Comparison of ENCODE assay signal across 19 cellular contexts in genomic region chr7:87507446-87507845, GRCh38. TPM values are rescaled to one million over a fixed set of nuclear protein-coding genes. Genes with fewer than 3 reads are reported as not detected.
A peak's percentile ranks its signal among the peaks of the same experiment; 100 is the strongest.
DNase-seq lines count a peak whose midpoint lies in the region; ATAC-seq and TF ChIP-seq lines count a peak whose summit lies in the region.
"Had no signal": no experiment of that assay in that cellular context is flagged by ENCODE, and none has a peak within 500 bp of the region (broad histone marks: within the 10 kb centered on the region; RNA-seq: fewer than 3 reads in every experiment).

No MANE protein-coding gene starts in this region.

- intact Hi-C loops in A673 (cut with micrococcal nuclease; ENCODE audit: unreplicated experiment) (loop anchor here (5.0 to 10.0 kb wide), 3 partner anchors 375 to 657 kb away; no protein-coding TSS in a partner anchor), OCI-LY7 (cut with micrococcal nuclease; ENCODE audit: unreplicated experiment) (loop anchor here (5.0 kb wide), 2 partner anchors 290 to 605 kb away; no protein-coding TSS in a partner anchor), posterior cingulate gyrus (cut with DNase I) (loop anchor here (2.0 to 5.0 kb wide), 2 partner anchors 379 to 660 kb away; no protein-coding TSS in a partner anchor)

- H2AFZ ChIP-seq in DND-41 (ENCODE audit: low read depth, low read length) (no peak overlapping the region), OCI-LY7 (ENCODE audit: low read length) (no peak overlapping the region)

- no peak overlapping the region for H3K9ac ChIP-seq in DND-41 (ENCODE audit: low read depth, low read length)
- H3K9ac ChIP-seq: BLaER1 treated with 17β-estradiol and CSF1 and Interleukin-3, amounts not matched to agents 10 nM and 100 nM had no signal

- H3K27ac ChIP-seq in A673 (ENCODE audit: low read depth, low read length, poor library complexity, severe bottlenecking) (no peak overlapping the region), DND-41 (ENCODE audit: low read length) (no peak overlapping the region), OCI-LY7 (ENCODE audit: low read depth, low read length, poor library complexity, severe bottlenecking) (no peak overlapping the region), foreskin keratinocyte (no peak overlapping the region)
- H3K27ac ChIP-seq: BLaER1 treated with 17β-estradiol and CSF1 and Interleukin-3, amounts not matched to agents 10 nM and 100 nM; breast epithelium; prostate gland; SJCRH30 had no signal

- no peak for TF ChIP-seq CTCF in A673 (conservative IDR thresholded peaks at IDR 0.05; ENCODE audit: low read depth, low read length)
- peak; percentile 14 for TF ChIP-seq CTCF in DND-41 (IDR thresholded peaks at IDR 0.05; ENCODE audit: borderline replicate concordance, extremely low read depth, low read length, poor library complexity, severe bottlenecking)
- 0 out of 2 replicates have a peak, but pooled peaks have one; percentile 25 for TF ChIP-seq CTCF in OCI-LY7 (conservative IDR thresholded peaks at IDR 0.05; ENCODE audit: low read length)
- peak; percentile 26 for TF ChIP-seq CTCF in foreskin keratinocyte (conservative IDR thresholded peaks at IDR 0.05)

- no peaks in the 10 kb centered on the region for H3K79me2 ChIP-seq in DND-41 (ENCODE audit: insufficient read depth, low read length)
- no peaks in the 10 kb centered on the region for H3K79me2 ChIP-seq in OCI-LY7 (ENCODE audit: insufficient read depth, low read depth, low read length)

- POLR2A ChIA-PET in A673 (lab: Charles Lee; ENCODE audit: low non-redundant PET) (no interaction called here), OCI-LY7 (lab: Charles Lee) (interaction anchor here (0.6 kb wide), 1 partner anchor 9 kb away, joined by 3 read pairs; no protein-coding TSS in a partner anchor)

- H3K27me3 ChIP-seq in A673 (replicated peaks; ENCODE audit: insufficient read depth, low read depth, low read length, poor library complexity): peaks cover 4% of the 10 kb centered on the region
- no peaks in the 10 kb centered on the region for H3K27me3 ChIP-seq in DND-41 (ENCODE audit: insufficient read depth, low read length, poor library complexity)
- H3K27me3 ChIP-seq in foreskin keratinocyte: peaks cover 6% of the 10 kb centered on the region
- H3K27me3 ChIP-seq: BLaER1 treated with 17β-estradiol and CSF1 and Interleukin-3, amounts not matched to agents 10 nM and 100 nM; breast epithelium; SJCRH30 had no signal

- no peaks in the 10 kb centered on the region for H3K9me3 ChIP-seq in A673 (ENCODE audit: low read depth, low read length, poor library complexity, severe bottlenecking)
- no peaks in the 10 kb centered on the region for H3K9me3 ChIP-seq in DND-41 (ENCODE audit: insufficient read depth, low read length, severe bottlenecking)
- no peaks in the 10 kb centered on the region for H3K9me3 ChIP-seq in OCI-LY7 (ENCODE audit: low read length)
- H3K9me3 ChIP-seq: BLaER1 treated with 17β-estradiol and CSF1 and Interleukin-3, amounts not matched to agents 10 nM and 100 nM; breast epithelium; prostate gland; SJCRH30 had no signal

- DNase-seq in A673 (ENCODE audit: low spot score): peak; percentile 3
- no peak for DNase-seq in DND-41
- no peak for DNase-seq in OCI-LY7 (ENCODE audit: low spot score)
- no peak for DNase-seq in foreskin keratinocyte
- DNase-seq in posterior cingulate gyrus: no peak
- DNase-seq in NOMO-1 (lab: John Stamatoyannopoulos, UW; ENCODE audit: unreplicated experiment in 2 of 2): no peak
- no peak for DNase-seq in activated CD8-positive, alpha-beta memory T cell treated with anti-CD3 and anti-CD28 coated beads, Interleukin-2, amount 50 U/mL, for 48 hours
- DNase-seq: activated naive CD4-positive, alpha-beta T cell treated with Interleukin-2 at 50 U/mL for 16 hours; GDM1; islet precursor cell; KG1; NCI-H1436 treated with DMSO at 0.1 percent for 48 hours; NCI-H774; stimulated activated CD4-positive, alpha-beta T cell treated with anti-CD3 and anti-CD28 coated beads, Interleukin-15, amount 100 ng/mL, for 24 hours had no signal

- no peaks in the 10 kb centered on the region for H3K36me3 ChIP-seq in A673 (ENCODE audit: insufficient read depth, low read length, poor library complexity, severe bottlenecking)
- H3K36me3 ChIP-seq in DND-41 (ENCODE audit: insufficient read depth, low read length): no peaks in the 10 kb centered on the region
- no peaks in the 10 kb centered on the region for H3K36me3 ChIP-seq in OCI-LY7 (ENCODE audit: insufficient read depth, low read length)
- H3K36me3 ChIP-seq: BLaER1 treated with 17β-estradiol and CSF1 and Interleukin-3, amounts not matched to agents 10 nM and 100 nM; breast epithelium; prostate gland; SJCRH30 had no signal

- BruUV-seq in A673 (replicated peaks; lab: Mats Ljungman, UMichigan) (no TSS peak), OCI-LY7 (replicated peaks; lab: Mats Ljungman, UMichigan) (no TSS peak)

- CTCF ChIA-PET in A673 (lab: Charles Lee): no interaction called here
- CTCF ChIA-PET in OCI-LY7 (lab: Charles Lee; ENCODE audit: unreplicated experiment): no interaction called here

- H3K4me1 ChIP-seq in A673 (ENCODE audit: insufficient read depth, low read length, poor library complexity, severe bottlenecking) (no peaks in the 10 kb centered on the region), DND-41 (ENCODE audit: insufficient read depth, low read length) (no peaks in the 10 kb centered on the region), OCI-LY7 (ENCODE audit: insufficient read depth, low read length, poor library complexity, severe bottlenecking) (no peaks in the 10 kb centered on the region), foreskin keratinocyte (no peaks in the 10 kb centered on the region)
- H3K4me1 ChIP-seq: BLaER1 treated with 17β-estradiol and CSF1 and Interleukin-3, amounts not matched to agents 10 nM and 100 nM; breast epithelium; prostate gland; SJCRH30 had no signal

- no peak overlapping the region for H3K4me3 ChIP-seq in A673 (ENCODE audit: low read depth, low read length, poor library complexity, severe bottlenecking)
- H3K4me3 ChIP-seq in DND-41 (ENCODE audit: low read depth in 1 of 2, low read length in 2 of 2): no peak overlapping the region
- no peak overlapping the region for H3K4me3 ChIP-seq in OCI-LY7 (ENCODE audit: low read depth, low read length, poor library complexity, severe bottlenecking)
- H3K4me3 ChIP-seq: BLaER1 treated with 17β-estradiol and CSF1 and Interleukin-3, amounts not matched to agents 10 nM and 100 nM; breast epithelium; prostate gland; SJCRH30 had no signal

- ATAC-seq in DND-41 (ENCODE audit: insufficient read depth, low read depth) (no peak), foreskin keratinocyte (peak; percentile 20), GM18873 (IDR thresholded peaks at IDR 0.05; ENCODE audit: low FRiP score, unreplicated experiment) (no peak)

- H4K20me1 ChIP-seq in DND-41 (ENCODE audit: insufficient read depth, low read length): no peaks in the 10 kb centered on the region
- no peaks in the 10 kb centered on the region for H4K20me1 ChIP-seq in OCI-LY7 (ENCODE audit: insufficient read depth, low read length)
- H4K20me1 ChIP-seq: BLaER1 treated with 17β-estradiol and CSF1 and Interleukin-3, amounts not matched to agents 10 nM and 100 nM had no signal

- no peaks in the 10 kb centered on the region for H3K9me2 ChIP-seq in OCI-LY7 (ENCODE audit: insufficient read depth, low read length)

- H3K4me2 ChIP-seq in DND-41 (ENCODE audit: insufficient read depth, low read length): no peak overlapping the region
- H3K4me2 ChIP-seq in OCI-LY7 (ENCODE audit: low read length): no peak overlapping the region
- H3K4me2 ChIP-seq: BLaER1 treated with 17β-estradiol and CSF1 and Interleukin-3, amounts not matched to agents 10 nM and 100 nM had no signal

RNA-seq across cellular contexts. Expression of gene ABCB4, which starts 32.0 kb away (rescaled TPM):
- 0.15 TPM in 1 of 2 replicates, not detected in the other for total RNA-seq in A673 (2021)
- not detected in 2 replicates for total RNA-seq in OCI-LY7 (2014; rRNA removed; shearing (Covaris generic))
- total RNA-seq in OCI-LY7 (2022): 1.2 TPM in 2 replicates
- total RNA-seq in foreskin keratinocyte: not detected in 2 replicates
- 0.01 TPM in 1 of 2 replicates, not detected in the other for polyA plus RNA-seq in foreskin keratinocyte
